Comparison of ENCODE assay signal across 8 cellular contexts in genomic region chr12:49059385-49060232, GRCh38. TPM values are rescaled to one million over a fixed set of nuclear protein-coding genes. Genes with fewer than 3 reads are reported as not detected.
DNase-seq lines count a peak whose midpoint lies in the region; ATAC-seq and TF ChIP-seq lines count a peak whose summit lies in the region.

No MANE protein-coding gene starts in this region.

- no peaks in the 10 kb centered on the region for H3K36me3 ChIP-seq in parathyroid adenoma (ENCODE audit: control insufficient read depth, insufficient read depth, low read length)

- peak overlapping the region; percentile 92 for H3K27ac Mint-ChIP-seq in activated CD8-positive, alpha-beta T cell treated with anti-CD3 and anti-CD28 coated beads for 36 hours

- H3K9ac ChIP-seq in parathyroid adenoma, result peak overlapping the region; percentile 98

- H3K4me3 ChIP-seq in parathyroid adenoma (ENCODE audit: low read depth, low read length), result peak overlapping the region; percentile 89

- DNase-seq in AG20443 (ENCODE audit: low spot score) (peak; percentile 56), foreskin keratinocyte (no peak), T1000 (lab: John Stamatoyannopoulos, UW) (no peak), foreskin melanocyte (no peak)
- peak; percentile 50 for DNase-seq in activated CD8-positive, alpha-beta T cell treated with anti-CD3 and anti-CD28 coated beads for 36 hours

- H3K79me2 ChIP-seq in parathyroid adenoma, result peaks cover 55% of the 10 kb centered on the region

- peak overlapping the region; percentile 97 for H3K4me2 ChIP-seq in parathyroid adenoma (ENCODE audit: low read length)

- CTCF ChIA-PET in activated CD8-positive, alpha-beta T cell treated with anti-CD3 and anti-CD28 coated beads for 36 hours (lab: Charles Lee), result interaction anchor here (1.0 to 6.5 kb wide), 12 partner anchors 11 to 71 kb away, joined by 3 to 53 read pairs (median 4); partner anchors contain the start of genes LMBR1L, RHEBL1 and TUBA1B

- H3K4me1 ChIP-seq in foreskin keratinocyte, result peaks cover 10% of the 10 kb centered on the region
- H3K4me1 ChIP-seq in parathyroid adenoma, result peaks cover 32% of the 10 kb centered on the region

- H3K9me3 Mint-ChIP-seq in activated CD8-positive, alpha-beta T cell treated with anti-CD3 and anti-CD28 coated beads for 36 hours, result no peaks in the 10 kb centered on the region

- TF ChIP-seq CTCF in activated CD8-positive, alpha-beta T cell treated with anti-CD3 and anti-CD28 coated beads for 36 hours (IDR thresholded peaks at IDR 0.05), result no peak
- TF ChIP-seq CTCF in foreskin keratinocyte (conservative IDR thresholded peaks at IDR 0.05) (no peak), parathyroid adenoma (IDR thresholded peaks at IDR 0.05) (no peak)

- H3K4me3 Mint-ChIP-seq in activated CD8-positive, alpha-beta T cell treated with anti-CD3 and anti-CD28 coated beads for 36 hours, result peak overlapping the region; percentile 97

- H3K27ac ChIP-seq in foreskin keratinocyte (peak overlapping the region; percentile 95), parathyroid adenoma (peak overlapping the region; percentile 98)

- no peaks in the 10 kb centered on the region for H3K9me3 ChIP-seq in parathyroid adenoma (ENCODE audit: control insufficient read depth, low read length)

- H3K4me1 Mint-ChIP-seq in activated CD8-positive, alpha-beta T cell treated with anti-CD3 and anti-CD28 coated beads for 36 hours (ENCODE audit: low read depth), result peaks cover 48% of the 10 kb centered on the region

- ATAC-seq in GM19025 (IDR thresholded peaks at IDR 0.05; ENCODE audit: low read depth, unreplicated experiment) (peak; percentile 19), HG03565 (IDR thresholded peaks at IDR 0.05; ENCODE audit: unreplicated experiment) (peak; percentile 9), foreskin keratinocyte (no peak)
- ATAC-seq in activated CD8-positive, alpha-beta T cell treated with anti-CD3 and anti-CD28 coated beads for 36 hours, result peak; percentile 10

- H3K27me3 Mint-ChIP-seq in activated CD8-positive, alpha-beta T cell treated with anti-CD3 and anti-CD28 coated beads for 36 hours, result no peaks in the 10 kb centered on the region

- H3K27me3 ChIP-seq in foreskin keratinocyte (no peaks in the 10 kb centered on the region), parathyroid adenoma (ENCODE audit: control insufficient read depth, insufficient read depth, low read length) (no peaks in the 10 kb centered on the region)

- peaks cover 33% of the 10 kb centered on the region for H3K36me3 Mint-ChIP-seq in activated CD8-positive, alpha-beta T cell treated with anti-CD3 and anti-CD28 coated beads for 36 hours (ENCODE audit: low read depth)

- POLR2A ChIA-PET in activated CD8-positive, alpha-beta T cell treated with anti-CD3 and anti-CD28 coated beads for 36 hours (lab: Charles Lee), result interaction anchor here (0.7 to 3.1 kb wide), 14 partner anchors 9 to 206 kb away, joined by 3 to 19 read pairs (median 4); partner anchors contain the start of genes RHEBL1 and TUBA1B

- intact Hi-C loops in activated CD8-positive, alpha-beta T cell treated with anti-CD3 and anti-CD28 coated beads for 36 hours (cut with micrococcal nuclease), result no loop called here

- H2AFZ ChIP-seq in parathyroid adenoma, result peak overlapping the region; percentile 100

RNA-seq across cellular contexts. Expression of gene KMT2D, which starts 1.0 kb away (rescaled TPM):
- 10 to 100 TPM; 57.5 to 62.3 TPM for total RNA-seq in activated CD8-positive, alpha-beta T cell treated with anti-CD3 and anti-CD28 coated beads for 36 hours
- total RNA-seq in foreskin keratinocyte, result 28.0 and 30.8 TPM in 2 replicates
- 3.3 and 4.8 TPM in 2 replicates for polyA plus RNA-seq in foreskin keratinocyte

RNA-seq across cellular contexts. Expression of gene RHEBL1, which starts 10.2 kb away (rescaled TPM):
- total RNA-seq in activated CD8-positive, alpha-beta T cell treated with anti-CD3 and anti-CD28 coated beads for 36 hours, result 10 to 100 TPM; 18.5 to 19.8 TPM
- total RNA-seq in foreskin keratinocyte, result 4.8 and 5.9 TPM in 2 replicates
- polyA plus RNA-seq in foreskin keratinocyte, result 6.3 and 7.9 TPM in 2 replicates

RNA-seq across cellular contexts. Expression of gene DHH, which starts 35.0 kb away (rescaled TPM):
- under 1 TPM in 1 of 2 experiments, not detected in 1; 0.14 TPM for total RNA-seq in activated CD8-positive, alpha-beta T cell treated with anti-CD3 and anti-CD28 coated beads for 36 hours
- total RNA-seq in foreskin keratinocyte, result not detected in 2 replicates
- polyA plus RNA-seq in foreskin keratinocyte, result not detected in 2 replicates

RNA-seq across cellular contexts. Expression of gene PRKAG1, which starts 41.0 kb away (rescaled TPM):
- total RNA-seq in activated CD8-positive, alpha-beta T cell treated with anti-CD3 and anti-CD28 coated beads for 36 hours, result 10 to 100 TPM; 43.3 to 47.3 TPM
- 73.0 and 75.3 TPM in 2 replicates for total RNA-seq in foreskin keratinocyte
- polyA plus RNA-seq in foreskin keratinocyte, result 65.4 and 70.9 TPM in 2 replicates

RNA-seq across cellular contexts. Expression of gene LMBR1L, which starts 51.0 kb away (rescaled TPM):
- 10 to 100 TPM; 43.5 to 50.9 TPM for total RNA-seq in activated CD8-positive, alpha-beta T cell treated with anti-CD3 and anti-CD28 coated beads for 36 hours
- 19.5 and 25.1 TPM in 2 replicates for total RNA-seq in foreskin keratinocyte
- polyA plus RNA-seq in foreskin keratinocyte, result 19.4 and 22.4 TPM in 2 replicates

Comparison
In these comparisons a context has a peak if more than half of its experiments do, and no peak if none do; other contexts are left out.
1. DNase-seq: peak in AG20443 (single experiment) and activated CD8-positive, alpha-beta T cell treated with anti-CD3 and anti-CD28 coated beads for 36 hours (single experiment); none in foreskin keratinocyte (0 of 2), T1000 (single experiment) and foreskin melanocyte (single experiment).